In the genomic region with DNA sequence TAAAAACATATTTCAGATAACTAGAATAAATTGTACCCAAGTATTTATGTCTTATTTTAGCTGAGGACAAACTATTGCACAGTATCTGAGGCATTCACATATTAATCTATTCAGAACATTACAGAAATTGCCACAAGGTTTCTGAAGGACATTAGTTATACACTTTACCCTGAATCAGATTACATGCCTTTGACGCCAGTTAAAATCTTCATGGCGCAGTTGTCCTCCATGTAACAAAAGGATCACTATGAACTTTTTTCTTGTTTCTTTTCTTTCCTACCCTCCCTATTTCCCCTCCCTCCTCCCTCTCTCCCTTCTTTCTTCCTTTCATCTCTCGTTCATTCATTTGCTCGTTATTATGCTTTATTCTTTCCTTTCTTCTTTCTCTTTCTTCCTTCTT, we compare ENCODE assay signal across 35 cellular contexts.
"Had no signal": no experiment of that assay in that cellular context is flagged by ENCODE, and none has a peak within 500 bp of the region (broad histone marks: within the 10 kb centered on the region; RNA-seq: fewer than 3 reads in every experiment).

No MANE protein-coding gene starts in this region.

- H3K36me3 ChIP-seq: MG63 had no signal

- H3K4me3 ChIP-seq: MG63 had no signal

- H3K9me3 ChIP-seq: MG63 had no signal

- H3K27ac ChIP-seq: KMS-11 had no signal

- H3K4me2 ChIP-seq: KMS-11 had no signal

- H3K27me3 ChIP-seq: MG63 had no signal

- H3K9ac ChIP-seq: KMS-11 had no signal

- DNase-seq: Karpas-422, Kasumi-1, MG63, MM.1S, MV-4-11, NCI-H1048, NCI-H1092, NCI-H1092 treated with DMSO at 0.1 percent for 48 hours, NCI-H1105, NCI-H1105 treated with DMSO at 0.1 percent for 48 hours, NCI-H1417, NCI-H1417 treated with DMSO at 0.1 percent for 48 hours, NCI-H1436, NCI-H1436 treated with DMSO at 0.1 percent for 48 hours, NCI-H1694, NCI-H1694 treated with DMSO at 0.1 percent for 48 hours, NCI-H187, NCI-H187 treated with DMSO at 0.1 percent for 48 hours, NCI-H1930, NCI-H2029, NCI-H2029 treated with DMSO at 0.1 percent for 48 hours, NCI-H2081, NCI-H2081 treated with DMSO at 0.1 percent for 48 hours, NCI-H2107, NCI-H2171, NCI-H2171 treated with DMSO at 0.1 percent for 48 hours, NCI-H2227 treated with DMSO at 0.1 percent for 48 hours, NCI-H226, NCI-H345, NCI-H446, NCI-H446 treated with DMSO at 0.1 percent for 48 hours, NCI-H510A, NCI-H510A treated with DMSO at 0.1 percent for 48 hours, NCI-H524 had no signal
